ENCODE assay signal across 2 cellular contexts in the genomic region with DNA sequence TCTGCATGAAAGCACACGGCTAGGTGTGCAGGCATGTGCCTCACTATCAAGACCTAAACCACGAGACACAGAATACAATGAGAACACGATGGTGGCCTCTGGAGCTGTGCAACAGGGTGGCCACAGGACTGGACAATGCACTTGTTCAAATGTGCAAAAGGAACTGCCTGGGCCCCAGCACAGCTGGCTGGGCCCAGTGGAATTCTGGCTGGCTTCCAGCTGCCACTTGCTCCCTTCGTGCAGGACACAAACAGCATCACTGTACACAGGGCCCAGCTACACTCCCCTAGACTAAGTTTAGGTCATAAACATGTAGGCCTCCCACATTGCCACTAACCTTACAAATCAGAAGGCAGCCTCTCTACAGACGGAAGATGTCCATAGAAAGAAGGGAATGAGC.
TF ChIP-seq lines count a peak whose summit lies in the region.

No MANE protein-coding gene starts in this region.

TF ChIP-seq in IMR-90, 13 proteins besides CTCF, POLR2A, EP300 and RAD21:
- no peak for TF ChIP-seq FOS (IDR thresholded peaks at IDR 0.05; ENCODE audit: low read depth, low read length)
- no peak for TF ChIP-seq RCOR1 (IDR thresholded peaks at IDR 0.05; ENCODE audit: insufficient replicate concordance, low read length)

TF ChIP-seq in K562, 482 proteins besides CTCF, POLR2A, EP300 and RAD21:
- TF ChIP-seq NFIC (IDR thresholded peaks at IDR 0.05) (peak; percentile 46; the same call in 1 of the 2 replicates), BRF1 (IDR thresholded peaks at IDR 0.05; ENCODE audit: borderline replicate concordance, extremely low read depth, insufficient read length) (no peak), HNRNPUL1 (IDR thresholded peaks at IDR 0.05; ENCODE audit: low read length) (no peak)
- TF ChIP-seq, protein P1, sequence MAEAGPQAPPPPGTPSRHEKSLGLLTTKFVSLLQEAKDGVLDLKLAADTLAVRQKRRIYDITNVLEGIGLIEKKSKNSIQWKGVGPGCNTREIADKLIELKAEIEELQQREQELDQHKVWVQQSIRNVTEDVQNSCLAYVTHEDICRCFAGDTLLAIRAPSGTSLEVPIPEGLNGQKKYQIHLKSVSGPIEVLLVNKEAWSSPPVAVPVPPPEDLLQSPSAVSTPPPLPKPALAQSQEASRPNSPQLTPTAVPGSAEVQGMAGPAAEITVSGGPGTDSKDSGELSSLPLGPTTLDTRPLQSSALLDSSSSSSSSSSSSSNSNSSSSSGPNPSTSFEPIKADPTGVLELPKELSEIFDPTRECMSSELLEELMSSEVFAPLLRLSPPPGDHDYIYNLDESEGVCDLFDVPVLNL (CRISPR knock-in tag; IDR thresholded peaks at IDR 0.05; ENCODE audit: low read depth), result no peak
